26 cellular contexts compared by ENCODE assay signal in the genomic region with DNA sequence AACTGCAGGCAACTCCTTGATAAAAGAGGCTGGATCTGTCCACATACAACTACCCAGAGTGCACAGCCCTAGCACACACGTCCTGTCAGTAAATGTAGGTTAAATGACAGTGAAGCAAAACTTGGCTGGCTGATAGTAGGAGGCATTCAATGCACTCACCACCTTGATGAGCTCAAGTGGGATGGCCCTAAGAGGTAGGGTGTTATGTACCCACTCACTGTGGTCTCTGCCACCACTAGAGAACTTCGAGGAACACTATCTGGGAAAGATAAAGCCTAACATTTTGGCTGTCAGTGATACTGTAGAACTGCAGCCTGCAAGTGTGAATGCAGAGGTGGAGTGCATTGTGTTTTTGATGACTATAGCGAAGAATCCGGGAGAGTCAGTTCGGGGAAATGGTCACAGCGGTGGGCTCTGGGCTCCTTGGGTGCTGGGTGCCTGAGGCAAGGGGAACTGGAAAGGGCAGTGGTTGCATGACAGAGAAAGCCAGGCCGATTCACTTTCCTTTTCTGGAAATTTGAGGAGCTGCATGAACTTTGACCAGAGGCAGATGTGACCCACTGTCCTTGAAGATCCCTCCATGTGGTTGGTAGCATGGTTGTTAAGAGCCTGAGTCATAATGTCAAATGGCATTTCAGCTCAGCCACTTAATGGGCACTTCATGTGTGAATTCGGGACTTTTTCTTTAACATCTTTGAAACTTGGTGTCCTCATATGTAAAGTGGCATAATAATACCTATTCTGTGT.
DNase-seq lines count a peak whose midpoint lies in the region; ATAC-seq and TF ChIP-seq lines count a peak whose summit lies in the region.
"Had no signal": no experiment of that assay in that cellular context is flagged by ENCODE, and none has a peak within 500 bp of the region (broad histone marks: within the 10 kb centered on the region; RNA-seq: fewer than 3 reads in every experiment).

No MANE protein-coding gene starts in this region.

- intact Hi-C loops in MCF 10A (cut with micrococcal nuclease): no loop called here

- peaks cover 19% of the 10 kb centered on the region for H3K4me1 Mint-ChIP-seq in activated naive CD8-positive, alpha-beta T cell treated with anti-CD3 and anti-CD28 coated beads, Interleukin-2, amount 50 U/mL, for 24 hours
- peaks cover 7% of the 10 kb centered on the region for H3K4me1 Mint-ChIP-seq in activated naive CD8-positive, alpha-beta T cell treated with anti-CD3 and anti-CD28 coated beads for 36 hours
- H3K4me1 Mint-ChIP-seq in MCF 10A (ENCODE audit: insufficient read depth, unreplicated experiment): no peaks in the 10 kb centered on the region

- H3K27ac Mint-ChIP-seq in activated naive CD8-positive, alpha-beta T cell treated with anti-CD3 and anti-CD28 coated beads, Interleukin-2, amount 50 U/mL, for 24 hours: peak overlapping the region; percentile 9
- no peak overlapping the region for H3K27ac Mint-ChIP-seq in activated naive CD8-positive, alpha-beta T cell treated with anti-CD3 and anti-CD28 coated beads for 36 hours
- H3K27ac Mint-ChIP-seq in MCF 10A (ENCODE audit: low read depth, unreplicated experiment): no peak overlapping the region
- H3K27ac Mint-ChIP-seq: HFFc6 had no signal

- H3K9me3 Mint-ChIP-seq in activated naive CD8-positive, alpha-beta T cell treated with anti-CD3 and anti-CD28 coated beads, Interleukin-2, amount 50 U/mL, for 24 hours: peaks cover 23% of the 10 kb centered on the region
- H3K9me3 Mint-ChIP-seq in activated naive CD8-positive, alpha-beta T cell treated with anti-CD3 and anti-CD28 coated beads for 36 hours: peaks cover 22% of the 10 kb centered on the region
- no peaks in the 10 kb centered on the region for H3K9me3 Mint-ChIP-seq in MCF 10A (ENCODE audit: unreplicated experiment)

- no peak overlapping the region for H3K4me2 ChIP-seq in DND-41 (ENCODE audit: insufficient read depth, low read length)
- H3K4me2 ChIP-seq: SK-N-SH had no signal

- POLR2A ChIA-PET in MCF 10A (lab: Yijun Ruan, JAX): no interaction called here

- no peak overlapping the region for H2AFZ ChIP-seq in DND-41 (ENCODE audit: low read depth, low read length)

- no peak overlapping the region for H3K4me3 Mint-ChIP-seq in activated naive CD8-positive, alpha-beta T cell treated with anti-CD3 and anti-CD28 coated beads, Interleukin-2, amount 50 U/mL, for 24 hours
- H3K4me3 Mint-ChIP-seq in activated naive CD8-positive, alpha-beta T cell treated with anti-CD3 and anti-CD28 coated beads for 36 hours: no peak overlapping the region
- no peak overlapping the region for H3K4me3 Mint-ChIP-seq in MCF 10A (ENCODE audit: unreplicated experiment)
- H3K4me3 Mint-ChIP-seq: CD4-positive, alpha-beta memory T cell; HFFc6 had no signal

- H3K4me3 ChIP-seq in DND-41 (ENCODE audit: low read depth in 1 of 2, low read length in 2 of 2): no peak overlapping the region
- H3K4me3 ChIP-seq: BLaER1 treated with 17β-estradiol and CSF1 and Interleukin-3, amounts not matched to agents 10 nM and 100 nM; HAP-1; MG63 had no signal

- peaks cover 4% of the 10 kb centered on the region for H3K36me3 Mint-ChIP-seq in activated naive CD8-positive, alpha-beta T cell treated with anti-CD3 and anti-CD28 coated beads, Interleukin-2, amount 50 U/mL, for 24 hours (ENCODE audit: low read depth)
- peaks cover 6% of the 10 kb centered on the region for H3K36me3 Mint-ChIP-seq in activated naive CD8-positive, alpha-beta T cell treated with anti-CD3 and anti-CD28 coated beads for 36 hours
- H3K36me3 Mint-ChIP-seq in MCF 10A (ENCODE audit: insufficient read depth, unreplicated experiment): no peaks in the 10 kb centered on the region
- H3K36me3 Mint-ChIP-seq: CD4-positive, alpha-beta memory T cell had no signal

- BruUV-seq in MCF 10A (replicated peaks; lab: Mats Ljungman, UMichigan): no TSS peak

- H3K27me3 ChIP-seq in DND-41 (ENCODE audit: insufficient read depth, low read length, poor library complexity): peaks cover 3% of the 10 kb centered on the region
- H3K27me3 ChIP-seq: BLaER1 treated with 17β-estradiol and CSF1 and Interleukin-3, amounts not matched to agents 10 nM and 100 nM; MG63 had no signal

- peak; percentile 47 for ATAC-seq in activated naive CD8-positive, alpha-beta T cell treated with anti-CD3 and anti-CD28 coated beads, Interleukin-2, amount 50 U/mL, for 24 hours
- 0 out of 3 replicates have a peak, but pooled peaks have one; percentile 24 for ATAC-seq in DND-41 (ENCODE audit: insufficient read depth, low read depth)

- H3K36me3 ChIP-seq in DND-41 (ENCODE audit: insufficient read depth, low read length): no peaks in the 10 kb centered on the region
- H3K36me3 ChIP-seq: HAP-1, MG63 had no signal

- TF ChIP-seq CTCF in DND-41 (IDR thresholded peaks at IDR 0.05; ENCODE audit: borderline replicate concordance, extremely low read depth, low read length, poor library complexity, severe bottlenecking) (no peak), MCF 10A (IDR thresholded peaks at IDR 0.05; ENCODE audit: unreplicated experiment) (no peak)

- no peak overlapping the region for H3K27ac ChIP-seq in DND-41 (ENCODE audit: low read length)
- H3K27ac ChIP-seq: BLaER1 treated with 17β-estradiol and CSF1 and Interleukin-3, amounts not matched to agents 10 nM and 100 nM; RWPE1 had no signal

- H3K27me3 Mint-ChIP-seq in activated naive CD8-positive, alpha-beta T cell treated with anti-CD3 and anti-CD28 coated beads, Interleukin-2, amount 50 U/mL, for 24 hours: no peaks in the 10 kb centered on the region
- H3K27me3 Mint-ChIP-seq in activated naive CD8-positive, alpha-beta T cell treated with anti-CD3 and anti-CD28 coated beads for 36 hours: no peaks in the 10 kb centered on the region
- H3K27me3 Mint-ChIP-seq in MCF 10A (ENCODE audit: insufficient read depth, unreplicated experiment): peaks cover 36% of the 10 kb centered on the region
- H3K27me3 Mint-ChIP-seq: CD4-positive, alpha-beta memory T cell had no signal

- DNase-seq in activated naive CD8-positive, alpha-beta T cell treated with anti-CD3 and anti-CD28 coated beads, Interleukin-2, amount 50 U/mL, for 24 hours: no peak
- no peak for DNase-seq in activated naive CD8-positive, alpha-beta T cell treated with anti-CD3 and anti-CD28 coated beads for 36 hours
- DNase-seq in CD1c-positive myeloid dendritic cell (ENCODE audit: extremely low spot score): peak; percentile 59
- DNase-seq in DND-41: no peak
- peak; percentile 15 for DNase-seq in RPMI7951 (ENCODE audit: low read depth)
- no peak for DNase-seq in SW480 (ENCODE audit: low spot score)
- DNase-seq in epidermal melanocyte (ENCODE audit: insufficient read length, low spot score): no peak
- no peak for DNase-seq in MCF 10A (ENCODE audit: unreplicated experiment)
- DNase-seq: CD4-positive, alpha-beta memory T cell; COR-L47; DMS79; GOT3; HFFc6; KBM-7; MG63; NCI-H1092; NCI-H1417 treated with DMSO at 0.1 percent for 48 hours; NCI-H1694 treated with DMSO at 0.1 percent for 48 hours; NCI-H2081; NCI-H2227 treated with DMSO at 0.1 percent for 48 hours; NCI-H69; SK-N-SH; SW 1271 had no signal

- no peaks in the 10 kb centered on the region for H3K9me3 ChIP-seq in DND-41 (ENCODE audit: insufficient read depth, low read length, severe bottlenecking)
- H3K9me3 ChIP-seq: HAP-1, MG63, SK-N-SH had no signal

- no peaks in the 10 kb centered on the region for H3K4me1 ChIP-seq in DND-41 (ENCODE audit: insufficient read depth, low read length)
- H3K4me1 ChIP-seq: HAP-1 had no signal

- H4K20me1 ChIP-seq in DND-41 (ENCODE audit: insufficient read depth, low read length): no peaks in the 10 kb centered on the region
- H4K20me1 ChIP-seq: BLaER1 treated with 17β-estradiol and CSF1 and Interleukin-3, amounts not matched to agents 10 nM and 100 nM had no signal

- no peaks in the 10 kb centered on the region for H3K79me2 ChIP-seq in DND-41 (ENCODE audit: insufficient read depth, low read length)

- CTCF ChIA-PET in MCF 10A (lab: Yijun Ruan, JAX): interaction anchor here (0.6 to 3.7 kb wide), 6 partner anchors 14 to 232 kb away, joined by 3 to 27 read pairs (median 4); no protein-coding TSS in a partner anchor

- H3K9ac ChIP-seq in DND-41 (ENCODE audit: low read depth, low read length): no peak overlapping the region
- H3K9ac ChIP-seq: BLaER1 treated with 17β-estradiol and CSF1 and Interleukin-3, amounts not matched to agents 10 nM and 100 nM; SK-N-SH had no signal

Comparison
In these comparisons a context has a peak if more than half of its experiments do, and no peak if none do; other contexts are left out.
1. DNase-seq: peak in CD1c-positive myeloid dendritic cell (single experiment) and RPMI7951 (single experiment); none in activated naive CD8-positive, alpha-beta T cell treated with anti-CD3 and anti-CD28 coated beads, Interleukin-2, amount 50 U/mL, for 24 hours (single experiment), activated naive CD8-positive, alpha-beta T cell treated with anti-CD3 and anti-CD28 coated beads for 36 hours (single experiment), DND-41 (single experiment), SW480 (single experiment), epidermal melanocyte (single experiment) and MCF 10A (single experiment).